ENCODE assay signal across 27 cellular contexts in the genomic region with DNA sequence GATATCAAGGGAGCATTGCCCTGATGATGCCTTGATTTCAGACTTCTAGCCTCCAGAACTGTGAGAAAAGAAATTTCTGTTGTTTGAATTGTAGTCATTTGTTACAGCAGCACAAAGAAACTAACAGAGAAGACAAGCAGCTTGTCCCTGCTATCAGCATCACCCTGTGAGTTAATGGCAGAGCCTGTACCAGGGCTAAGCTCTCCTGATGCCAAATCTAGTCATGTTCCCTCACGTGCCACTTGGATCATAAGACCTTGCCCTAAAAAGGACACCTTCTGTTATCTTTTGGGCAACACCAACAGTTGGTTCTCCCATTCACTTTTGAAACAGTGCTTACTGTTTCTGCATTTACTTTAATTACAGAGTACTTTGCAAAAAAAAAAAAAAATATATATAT.
"Had no signal": no experiment of that assay in that cellular context is flagged by ENCODE, and none has a peak within 500 bp of the region (broad histone marks: within the 10 kb centered on the region; RNA-seq: fewer than 3 reads in every experiment).

No MANE protein-coding gene starts in this region.

- H3K4me1 Mint-ChIP-seq: endodermal cell, mesothelial cell of epicardium had no signal

- H3K36me3 ChIP-seq: colonic mucosa, gastrocnemius medialis had no signal

- H3K27ac Mint-ChIP-seq: dendritic cell treated with granulocyte-macrophage colony-stimulating factor and Interleukin-4, amounts not matched to agents 40 ng/mL and 50 ng/mL, for 4 days; effector memory CD8-positive, alpha-beta T cell; endodermal cell; immature natural killer cell; mesothelial cell of epicardium; naive thymus-derived CD4-positive, alpha-beta T cell had no signal

- H3K27me3 ChIP-seq: colonic mucosa, esophagus squamous epithelium, gastrocnemius medialis, hepatocyte, left lung had no signal

- DNase-seq: colonic mucosa; cortex of kidney; effector CD8-positive, alpha-beta T cell; effector memory CD8-positive, alpha-beta T cell; endodermal cell; erythroblast; esophagus squamous epithelium; foreskin fibroblast; foreskin melanocyte; gastrocnemius medialis; glutamatergic neuron; head of caudate nucleus; hypothalamus; immature natural killer cell; islet precursor cell; kidney; kidney glomerular epithelial cell; left lung; lower lobe of right lung; mesenchymal stem cell; naive thymus-derived CD4-positive, alpha-beta T cell had no signal

- H3K9me3 Mint-ChIP-seq: dendritic cell treated with granulocyte-macrophage colony-stimulating factor and Interleukin-4, amounts not matched to agents 40 ng/mL and 50 ng/mL, for 4 days; effector memory CD8-positive, alpha-beta T cell; endodermal cell; immature natural killer cell; mesothelial cell of epicardium had no signal

- H3K4me1 ChIP-seq: colonic mucosa, esophagus squamous epithelium, gastrocnemius medialis, left lung, lower lobe of right lung had no signal

- ATAC-seq: effector memory CD8-positive, alpha-beta T cell; esophagus mucosa; gastrocnemius medialis; left lung; lower lobe of right lung; naive thymus-derived CD4-positive, alpha-beta T cell had no signal

- H3K27ac ChIP-seq: colonic mucosa, epithelial cell of prostate, esophagus squamous epithelium, gastrocnemius medialis, hepatocyte, left lung, lower lobe of right lung had no signal

- H3K4me3 ChIP-seq: colonic mucosa, esophagus squamous epithelium, gastrocnemius medialis, hepatocyte, left lung, lower lobe of right lung had no signal

- H3K9me3 ChIP-seq: colonic mucosa, esophagus squamous epithelium, gastrocnemius medialis, left lung, lower lobe of right lung had no signal

- H3K4me3 Mint-ChIP-seq: dendritic cell treated with granulocyte-macrophage colony-stimulating factor and Interleukin-4, amounts not matched to agents 40 ng/mL and 50 ng/mL, for 4 days; effector memory CD8-positive, alpha-beta T cell; endodermal cell; immature natural killer cell; mesothelial cell of epicardium; naive thymus-derived CD4-positive, alpha-beta T cell had no signal

- FAIRE-seq: endometrium, kidney had no signal

- H3K27me3 Mint-ChIP-seq: dendritic cell treated with granulocyte-macrophage colony-stimulating factor and Interleukin-4, amounts not matched to agents 40 ng/mL and 50 ng/mL, for 4 days; effector memory CD8-positive, alpha-beta T cell had no signal
